11 cellular contexts compared by ENCODE assay signal in genomic region chr9:71446081-71446480, GRCh38.
A peak's percentile ranks its signal among the peaks of the same experiment; 100 is the strongest.
DNase-seq lines count a peak whose midpoint lies in the region; ATAC-seq and TF ChIP-seq lines count a peak whose summit lies in the region.
"Had no signal": no experiment of that assay in that cellular context is flagged by ENCODE, and none has a peak within 500 bp of the region (broad histone marks: within the 10 kb centered on the region; RNA-seq: fewer than 3 reads in every experiment).

No MANE protein-coding gene starts in this region.

- peaks cover 8% of the 10 kb centered on the region in 2 experiments for H3K4me1 ChIP-seq in trophoblast cell (ENCODE audit: control insufficient read depth in 1 of 2, insufficient read depth in 2 of 2, low read length in 2 of 2)
- no peaks in the 10 kb centered on the region for H3K4me1 ChIP-seq in effector memory CD4-positive, alpha-beta T cell (ENCODE audit: control insufficient read depth, insufficient read depth, low read length, poor library complexity, severe bottlenecking)

- no peak for TF ChIP-seq CTCF in fibroblast of pulmonary artery (IDR thresholded peaks at IDR 0.05; ENCODE audit: low read length, missing control alignments)

- no peak overlapping the region for H3K18ac ChIP-seq in trophoblast cell (ENCODE audit: low read length)

- H3K4me3 Mint-ChIP-seq in activated naive CD4-positive, alpha-beta T cell treated with anti-CD3 and anti-CD28 coated beads for 36 hours = no peak overlapping the region

- no peak overlapping the region for H3K4ac ChIP-seq in trophoblast cell (ENCODE audit: low read depth, low read length)

- peak overlapping the region; percentile 56 for H3K4me3 ChIP-seq in fibroblast of pulmonary artery (replicated peaks; ENCODE audit: low read depth, low read length)
- H3K4me3 ChIP-seq in trophoblast cell (ENCODE audit: low read depth, low read length) = no peak overlapping the region
- H3K4me3 ChIP-seq in effector memory CD4-positive, alpha-beta T cell (ENCODE audit: insufficient read depth, low read depth, low read length, poor library complexity, severe bottlenecking) = no peak overlapping the region

- peak overlapping the region; percentile 95 for H3K4me2 ChIP-seq in trophoblast cell (ENCODE audit: low read length)

- no peak overlapping the region for H3K9ac ChIP-seq in trophoblast cell (ENCODE audit: low read length)

- no peak overlapping the region for H4K12ac ChIP-seq in trophoblast cell (ENCODE audit: low read depth, low read length)

- no peak overlapping the region for H3K14ac ChIP-seq in trophoblast cell (ENCODE audit: low read length)

- H3K79me1 ChIP-seq in trophoblast cell (ENCODE audit: low read length) = no peaks in the 10 kb centered on the region

- no peaks in the 10 kb centered on the region for H3K27me3 ChIP-seq in trophoblast cell (ENCODE audit: insufficient read depth, low read length)
- H3K27me3 ChIP-seq in effector memory CD4-positive, alpha-beta T cell (replicated peaks; ENCODE audit: control insufficient read depth, insufficient read depth, low read length, poor library complexity, severe bottlenecking) = peaks cover 18% of the 10 kb centered on the region

- peaks cover 3% of the 10 kb centered on the region for H3K4me1 Mint-ChIP-seq in activated naive CD4-positive, alpha-beta T cell treated with anti-CD3 and anti-CD28 coated beads for 36 hours (ENCODE audit: low read depth)

- no peak overlapping the region for H3K27ac Mint-ChIP-seq in activated naive CD4-positive, alpha-beta T cell treated with anti-CD3 and anti-CD28 coated beads for 36 hours

- H3K27me3 Mint-ChIP-seq in activated naive CD4-positive, alpha-beta T cell treated with anti-CD3 and anti-CD28 coated beads for 36 hours (ENCODE audit: low read depth) = peaks cover 37% of the 10 kb centered on the region

- H3K36me3 ChIP-seq in trophoblast cell (ENCODE audit: control insufficient read depth in 1 of 2, insufficient read depth in 2 of 2, low read length in 2 of 2) = no peaks in the 10 kb centered on the region
- H3K36me3 ChIP-seq in effector memory CD4-positive, alpha-beta T cell (ENCODE audit: control insufficient read depth, insufficient read depth, low read length) = no peaks in the 10 kb centered on the region
- H3K36me3 ChIP-seq: esophagus squamous epithelium had no signal

- intact Hi-C loops in activated naive CD4-positive, alpha-beta T cell treated with anti-CD3 and anti-CD28 coated beads for 36 hours (cut with micrococcal nuclease) = no loop called here

- no CpG with 5 or more reads among the region's 16 CpGs for whole genome bisulfite sequencing in trophoblast cell (ENCODE audit: extremely low coverage, insufficient coverage, insufficient read length)

- no peak overlapping the region for H4K91ac ChIP-seq in trophoblast cell (ENCODE audit: low read depth, low read length)

- CTCF ChIA-PET in activated naive CD4-positive, alpha-beta T cell treated with anti-CD3 and anti-CD28 coated beads for 36 hours (lab: Charles Lee) = no interaction called here

- no peak overlapping the region for H2BK12ac ChIP-seq in trophoblast cell (ENCODE audit: low read length)

- H3K9me3 Mint-ChIP-seq in activated naive CD4-positive, alpha-beta T cell treated with anti-CD3 and anti-CD28 coated beads for 36 hours = peaks cover 3% of the 10 kb centered on the region

- H2BK5ac ChIP-seq in trophoblast cell (ENCODE audit: low read depth, low read length, poor library complexity) = no peak overlapping the region

- H2AFZ ChIP-seq in trophoblast cell (ENCODE audit: insufficient read depth, low read length, poor library complexity) = no peak overlapping the region

- H4K8ac ChIP-seq in trophoblast cell (ENCODE audit: low read depth, low read length) = no peak overlapping the region

- DNase-seq in DMS 273 (lab: John Stamatoyannopoulos, UW; ENCODE audit: unreplicated experiment) (peak; percentile 73), DMS 273 treated with DMSO at 0.1 percent for 48 hours (lab: John Stamatoyannopoulos, UW) (no peak), NCI-H526 (lab: John Stamatoyannopoulos, UW) (peak; percentile 51 to 66), fibroblast of pulmonary artery (ENCODE audit: low read depth) (no peak), trophoblast cell (no peak)
- DNase-seq in effector memory CD4-positive, alpha-beta T cell = no peak
- DNase-seq in activated naive CD4-positive, alpha-beta T cell treated with anti-CD3 and anti-CD28 coated beads for 36 hours = no peak
- DNase-seq: activated CD4-positive, CD25-positive, alpha-beta regulatory T cell treated with anti-CD3 and anti-CD28 coated beads, Interleukin-2, amount 50 U/mL, for 72 hours; esophagus squamous epithelium had no signal

- H3K27ac ChIP-seq in trophoblast cell (ENCODE audit: low read depth, low read length) = no peak overlapping the region
- no peak overlapping the region for H3K27ac ChIP-seq in effector memory CD4-positive, alpha-beta T cell (ENCODE audit: insufficient read depth, low read length, poor library complexity, severe bottlenecking)
- H3K27ac ChIP-seq: 22Rv1, esophagus squamous epithelium had no signal

- H3K9me3 ChIP-seq in trophoblast cell (ENCODE audit: insufficient read depth, low read depth, low read length) = no peaks in the 10 kb centered on the region
- no peaks in the 10 kb centered on the region for H3K9me3 ChIP-seq in effector memory CD4-positive, alpha-beta T cell (ENCODE audit: control insufficient read depth, low read length)

- no peaks in the 10 kb centered on the region for H3K79me2 ChIP-seq in trophoblast cell (ENCODE audit: control insufficient read depth, insufficient read depth, low read length, poor library complexity)

- no peaks in the 10 kb centered on the region for H3K36me3 Mint-ChIP-seq in activated naive CD4-positive, alpha-beta T cell treated with anti-CD3 and anti-CD28 coated beads for 36 hours (ENCODE audit: low read depth)

- no peak overlapping the region for H2AK5ac ChIP-seq in trophoblast cell (ENCODE audit: low read length)

- H2BK120ac ChIP-seq in trophoblast cell (ENCODE audit: insufficient read depth, low read length, poor library complexity) = no peak overlapping the region

- ATAC-seq in GM19328 (IDR thresholded peaks at IDR 0.05; ENCODE audit: unreplicated experiment) = no peak

- H3K23ac ChIP-seq in trophoblast cell (ENCODE audit: low read length) = no peak overlapping the region

Comparison
In these comparisons a context has a peak if more than half of its experiments do, and no peak if none do; other contexts are left out.
1. DNase-seq: peak in DMS 273 (single experiment) and NCI-H526 (2 of 2); none in DMS 273 treated with DMSO at 0.1 percent for 48 hours (single experiment), fibroblast of pulmonary artery (single experiment), trophoblast cell (0 of 2), effector memory CD4-positive, alpha-beta T cell (0 of 3) and activated naive CD4-positive, alpha-beta T cell treated with anti-CD3 and anti-CD28 coated beads for 36 hours (single experiment).